ENCODE assay signal across 9 cellular contexts in the genomic region with DNA sequence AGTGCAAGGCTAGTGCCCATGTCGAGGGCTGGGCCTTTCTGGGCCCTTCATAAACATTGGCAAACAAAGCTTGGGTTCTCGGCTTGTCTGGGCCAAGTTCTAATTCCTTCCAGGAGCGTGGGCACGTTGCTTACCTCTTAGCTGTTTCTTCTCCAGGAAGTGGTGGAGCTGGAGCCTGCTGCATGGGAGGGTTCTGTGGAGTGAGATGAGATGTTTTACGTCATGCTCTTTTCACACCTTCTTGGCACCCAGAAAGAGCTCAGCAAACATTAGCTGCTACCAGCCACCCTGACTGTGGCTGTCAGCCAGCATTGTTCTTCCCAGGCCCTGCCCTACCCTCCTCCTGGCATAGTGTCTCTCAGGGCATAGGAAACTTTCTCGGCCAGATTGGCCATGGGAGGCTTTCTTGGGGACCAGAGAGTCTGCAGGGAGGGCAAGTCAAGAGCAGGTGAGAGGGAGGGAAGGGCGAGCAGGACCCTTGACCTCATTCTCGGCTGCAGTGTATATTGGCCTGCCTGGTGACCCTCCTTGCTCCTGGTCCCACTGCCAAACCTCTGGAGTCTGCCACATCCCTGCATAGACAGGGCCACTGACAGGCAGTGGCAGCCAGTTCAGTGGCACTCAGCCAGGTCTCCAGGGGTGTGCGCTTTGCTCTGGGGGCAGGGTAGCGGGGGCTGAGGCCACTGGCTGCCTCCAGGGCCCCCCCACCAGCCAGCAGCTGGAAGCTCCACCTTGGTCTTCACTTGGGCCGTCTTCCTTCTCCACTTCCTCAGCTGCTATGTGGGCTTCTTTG.
DNase-seq lines count a peak whose midpoint lies in the region; ATAC-seq, FAIRE-seq and TF ChIP-seq lines count a peak whose summit lies in the region.
"Had no signal": no experiment of that assay in that cellular context is flagged by ENCODE, and none has a peak within 500 bp of the region (broad histone marks: within the 10 kb centered on the region; RNA-seq: fewer than 3 reads in every experiment).

No MANE protein-coding gene starts in this region.

- H2AFZ ChIP-seq in endothelial cell of umbilical vein (ENCODE audit: low read depth, low read length) = no peak overlapping the region

- peak; percentile 74 for DNase-seq in DMS79 (lab: John Stamatoyannopoulos, UW)
- peak; percentile 11 to 50 for DNase-seq in NCI-H446 (lab: John Stamatoyannopoulos, UW)
- peak; percentile 20 for DNase-seq in endothelial cell of umbilical vein (ENCODE audit: low read depth, low spot score)
- DNase-seq in natural killer cell treated with Interleukin-12 subunit alpha and Interleukin-12 subunit beta and Interleukin-15 and Interleukin-18, amount 100 ng/mL, for 72 hours (ENCODE audit: low spot score) = no peak
- no peak for DNase-seq in cerebellar nuclear complex (lab: John Stamatoyannopoulos, UW)
- DNase-seq in KBM-7 = no peak

- no peak for TF ChIP-seq POLR2A in endothelial cell of umbilical vein (IDR thresholded peaks at IDR 0.05; ENCODE audit: low read depth, low read length)

- no peak for FAIRE-seq in endothelial cell of umbilical vein (lab: Jason Lieb, UNC)

- H3K36me3 Mint-ChIP-seq in natural killer cell treated with Interleukin-12 subunit alpha and Interleukin-12 subunit beta and Interleukin-15 and Interleukin-18, amount 100 ng/mL, for 72 hours = no peaks in the 10 kb centered on the region

- CTCF ChIA-PET in endothelial cell of umbilical vein (lab: Charles Lee) = interaction anchor here (0.6 to 8.9 kb wide), 6 partner anchors 11 to 319 kb away, joined by 3 to 451 read pairs (median 3); a partner anchor contains a TSS

- peak overlapping the region; percentile 65 to 68 for H3K27ac Mint-ChIP-seq in natural killer cell treated with Interleukin-12 subunit alpha and Interleukin-12 subunit beta and Interleukin-15 and Interleukin-18, amount 100 ng/mL, for 72 hours

- ATAC-seq in natural killer cell treated with Interleukin-12 subunit alpha and Interleukin-12 subunit beta and Interleukin-15 and Interleukin-18, amount 100 ng/mL, for 72 hours = peak; percentile 63 to 71
- ATAC-seq in GM19397 (IDR thresholded peaks at IDR 0.05; ENCODE audit: unreplicated experiment) = no peak
- ATAC-seq in GM19351 (IDR thresholded peaks at IDR 0.05; ENCODE audit: unreplicated experiment) = no peak
- ATAC-seq: HCT116 had no signal

- no peaks in the 10 kb centered on the region for H3K9me3 ChIP-seq in endothelial cell of umbilical vein (replicated peaks; ENCODE audit: control insufficient read depth, insufficient read depth, low read length)

- no peaks in the 10 kb centered on the region for H3K9me1 ChIP-seq in endothelial cell of umbilical vein (replicated peaks; ENCODE audit: control insufficient read depth, extremely low read depth, insufficient read depth, low read length)

- H3K9me3 Mint-ChIP-seq in natural killer cell treated with Interleukin-12 subunit alpha and Interleukin-12 subunit beta and Interleukin-15 and Interleukin-18, amount 100 ng/mL, for 72 hours = no peaks in the 10 kb centered on the region

- no peak overlapping the region for H3K9ac ChIP-seq in endothelial cell of umbilical vein (replicated peaks; ENCODE audit: extremely low read depth, insufficient read depth, low read length)

- H3K27me3 Mint-ChIP-seq in natural killer cell treated with Interleukin-12 subunit alpha and Interleukin-12 subunit beta and Interleukin-15 and Interleukin-18, amount 100 ng/mL, for 72 hours = no peaks in the 10 kb centered on the region

- no peak overlapping the region for H3K27ac ChIP-seq in endothelial cell of umbilical vein (ENCODE audit: insufficient read depth, low read depth, low read length)

- H3K4me2 ChIP-seq in endothelial cell of umbilical vein (ENCODE audit: insufficient read depth, low read length) = no peak overlapping the region

- BruUV-seq in endothelial cell of umbilical vein (replicated peaks; lab: Mats Ljungman, UMichigan) = no TSS peak

- H3K4me1 ChIP-seq in endothelial cell of umbilical vein (ENCODE audit: control insufficient read depth, extremely low read depth, insufficient read depth, low read length) = peaks cover 30% of the 10 kb centered on the region

- TF ChIP-seq CTCF in endothelial cell of umbilical vein (IDR thresholded peaks at IDR 0.05; ENCODE audit: extremely low read depth in 1 of 2, insufficient read depth in 1 of 2, low read depth in 1 of 2, low read length in 2 of 2) = no peak

- intact Hi-C loops in endothelial cell of umbilical vein (cut with micrococcal nuclease) = no loop called here

- H3K4me3 ChIP-seq in endothelial cell of umbilical vein (replicated peaks in 1 of 3; ENCODE audit: insufficient read depth in 1 of 3, low read depth in 1 of 3, low read length in 3 of 3) = no peak overlapping the region

- H4K20me1 ChIP-seq in endothelial cell of umbilical vein (replicated peaks; ENCODE audit: control insufficient read depth, extremely low read depth, insufficient read depth, low read length) = no peaks in the 10 kb centered on the region

- peaks cover 11% of the 10 kb centered on the region for H3K79me2 ChIP-seq in endothelial cell of umbilical vein (ENCODE audit: control insufficient read depth, insufficient read depth, low read length)

- no peaks in the 10 kb centered on the region for H3K27me3 ChIP-seq in endothelial cell of umbilical vein (ENCODE audit: control insufficient read depth in 2 of 2, insufficient read depth in 2 of 2, low read length in 2 of 2)

- dilution Hi-C loops in endothelial cell of umbilical vein (cut with MboI; ENCODE audit: extremely low pct_ligation_motif_present, low sequenced_read_pairs) = no loop called here

- H3K4me3 Mint-ChIP-seq in natural killer cell treated with Interleukin-12 subunit alpha and Interleukin-12 subunit beta and Interleukin-15 and Interleukin-18, amount 100 ng/mL, for 72 hours = peak overlapping the region; percentile 62

- peaks cover 14 to 72% of the 10 kb centered on the region in 2 experiments for H3K36me3 ChIP-seq in endothelial cell of umbilical vein (ENCODE audit: control insufficient read depth in 2 of 2, extremely low read depth in 1 of 2, insufficient read depth in 2 of 2, low read length in 2 of 2)

- peaks cover 33% of the 10 kb centered on the region in 2 donors for H3K4me1 Mint-ChIP-seq in natural killer cell treated with Interleukin-12 subunit alpha and Interleukin-12 subunit beta and Interleukin-15 and Interleukin-18, amount 100 ng/mL, for 72 hours (ENCODE audit: low read depth in 2 of 2)

- POLR2A ChIA-PET in endothelial cell of umbilical vein (lab: Charles Lee) = no interaction called here

- in situ Hi-C loops in KBM-7 (cut with MboI; ENCODE audit: low pct_unique_long_range_greater_than_20kb, low sequenced_read_pairs) = no loop called here

TF ChIP-seq in endothelial cell of umbilical vein, 7 proteins besides CTCF, POLR2A, EP300 and RAD21:
- TF ChIP-seq MYC (IDR thresholded peaks at IDR 0.05; ENCODE audit: low read depth, low read length) = no peak
- TF ChIP-seq POLR2AphosphoS5 (IDR thresholded peaks at IDR 0.05; ENCODE audit: insufficient read depth, low read depth, low read length) = no peak
- TF ChIP-seq, protein P1, sequence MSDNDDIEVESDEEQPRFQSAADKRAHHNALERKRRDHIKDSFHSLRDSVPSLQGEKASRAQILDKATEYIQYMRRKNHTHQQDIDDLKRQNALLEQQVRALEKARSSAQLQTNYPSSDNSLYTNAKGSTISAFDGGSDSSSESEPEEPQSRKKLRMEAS (IDR thresholded peaks at IDR 0.05; ENCODE audit: insufficient read depth, insufficient read length) = no peak
- no peak for TF ChIP-seq FOS (IDR thresholded peaks at IDR 0.05; ENCODE audit: borderline replicate concordance, insufficient read depth, low read length)
- TF ChIP-seq EZH2 (IDR thresholded peaks at IDR 0.05; ENCODE audit: borderline replicate concordance, low read depth, low read length, severe bottlenecking) = no peak
- no peak for TF ChIP-seq JUN (IDR thresholded peaks at IDR 0.05; ENCODE audit: borderline replicate concordance, insufficient read depth, insufficient read length, low read depth)
- no peak for TF ChIP-seq GATA2 (IDR thresholded peaks at IDR 0.05; ENCODE audit: insufficient read depth, insufficient read length, low read depth, low read length)

Comparison
In these comparisons a context has a peak if more than half of its experiments do, and no peak if none do; other contexts are left out.
1. DNase-seq: peak in DMS79 (single experiment), NCI-H446 (2 of 2) and endothelial cell of umbilical vein (single experiment); none in natural killer cell treated with Interleukin-12 subunit alpha and Interleukin-12 subunit beta and Interleukin-15 and Interleukin-18, amount 100 ng/mL, for 72 hours (single experiment), cerebellar nuclear complex (0 of 2) and KBM-7 (single experiment).
2. ATAC-seq: peak in natural killer cell treated with Interleukin-12 subunit alpha and Interleukin-12 subunit beta and Interleukin-15 and Interleukin-18, amount 100 ng/mL, for 72 hours (2 of 2); none in GM19397 (single experiment) and GM19351 (single experiment).